Comparison of ENCODE assay signal across 10 cellular contexts in genomic region chr13:75327132-75327505, GRCh38.
A peak's percentile ranks its signal among the peaks of the same experiment; 100 is the strongest.
DNase-seq lines count a peak whose midpoint lies in the region; ATAC-seq and TF ChIP-seq lines count a peak whose summit lies in the region.
"Had no signal": no experiment of that assay in that cellular context is flagged by ENCODE, and none has a peak within 500 bp of the region (broad histone marks: within the 10 kb centered on the region; RNA-seq: fewer than 3 reads in every experiment).

No MANE protein-coding gene starts in this region.

- peak in 1 of 5 donors; percentile 28 for DNase-seq in CD8-positive, alpha-beta memory T cell
- no peak for DNase-seq in activated B cell treated with CpG ODN at 0.5 μM for 24 hours
- no peak for DNase-seq in mesenchymal stem cell
- DNase-seq in ACHN, result no peak
- DNase-seq in aorta, result no peak
- DNase-seq: activated CD4-positive, CD25-positive, alpha-beta regulatory T cell treated with anti-CD3 and anti-CD28 coated beads, Interleukin-2, amount 50 U/mL, for 72 hours had no signal

- H3K4me1 Mint-ChIP-seq in CD8-positive, alpha-beta memory T cell, result peaks cover 32 to 52% (median 51%) of the 10 kb centered on the region in 3 donors
- peaks cover 15% of the 10 kb centered on the region for H3K4me1 Mint-ChIP-seq in activated B cell treated with CpG ODN at 0.5 μM for 24 hours

- no peaks in the 10 kb centered on the region for H3K36me3 ChIP-seq in CD8-positive, alpha-beta memory T cell (ENCODE audit: insufficient read depth, low read length)
- H3K36me3 ChIP-seq in mesenchymal stem cell (ENCODE audit: control insufficient read depth in 1 of 2, insufficient read depth in 2 of 2, low read depth in 1 of 2, low read length in 2 of 2) (peaks cover 3 to 10% of the 10 kb centered on the region in 2 experiments), aorta (ENCODE audit: control insufficient read depth in 1 of 2, insufficient read depth in 2 of 2, low read length in 1 of 2) (peaks cover 0 to 2% of the 10 kb centered on the region in 2 donors)

- no peak overlapping the region for H2BK120ac ChIP-seq in mesenchymal stem cell (ENCODE audit: low read depth, low read length)

- intact Hi-C loops in activated B cell treated with CpG ODN at 0.5 μM for 24 hours (cut with micrococcal nuclease), result no loop called here
- intact Hi-C loops in aorta (cut with DNase I), result no loop called here

- H2BK15ac ChIP-seq in mesenchymal stem cell (ENCODE audit: low read depth, poor library complexity, severe bottlenecking), result no peak overlapping the region

- no peak overlapping the region for H3K18ac ChIP-seq in mesenchymal stem cell (ENCODE audit: low read depth in 1 of 2, low read length in 2 of 2)

- no peak overlapping the region for H3K4me2 ChIP-seq in mesenchymal stem cell (ENCODE audit: low read length, poor library complexity, severe bottlenecking)

- H2AK5ac ChIP-seq in mesenchymal stem cell (ENCODE audit: low read length, severe bottlenecking), result no peak overlapping the region

- H3K23ac ChIP-seq in mesenchymal stem cell (ENCODE audit: low read length in 2 of 2), result no peak overlapping the region

- H3K4ac ChIP-seq in mesenchymal stem cell (ENCODE audit: low read depth in 1 of 2, low read length in 2 of 2), result no peak overlapping the region

- CTCF ChIA-PET in CD8-positive, alpha-beta memory T cell (lab: Charles Lee), result interaction anchor here (1.0 to 2.5 kb wide), 5 partner anchors 13 to 30 kb away, joined by 3 to 8 read pairs (median 3); no protein-coding TSS in a partner anchor
- CTCF ChIA-PET in activated B cell treated with CpG ODN at 0.5 μM for 24 hours (lab: Charles Lee), result interaction anchor here (1.2 kb wide), 1 partner anchor 43 kb away, joined by 3 read pairs; no protein-coding TSS in a partner anchor

- H3K27me3 Mint-ChIP-seq in CD8-positive, alpha-beta memory T cell, result peaks cover 2 to 7% of the 10 kb centered on the region in 2 donors
- H3K27me3 Mint-ChIP-seq in activated B cell treated with CpG ODN at 0.5 μM for 24 hours, result no peaks in the 10 kb centered on the region

- H3K9ac ChIP-seq in mesenchymal stem cell (ENCODE audit: low read length), result peak overlapping the region; percentile 61

- H3K27ac ChIP-seq in CD8-positive, alpha-beta memory T cell (ENCODE audit: low read depth, low read length), result peak overlapping the region; percentile 90
- H3K27ac ChIP-seq in mesenchymal stem cell (ENCODE audit: low read length, poor library complexity, severe bottlenecking) (no peak overlapping the region), aorta (ENCODE audit: low read depth in 1 of 2, low read length in 2 of 2) (no peak overlapping the region)

- peak overlapping the region in 7 of 8 donors; percentile 82 to 97 (median 95) for H3K27ac Mint-ChIP-seq in CD8-positive, alpha-beta memory T cell
- H3K27ac Mint-ChIP-seq in activated B cell treated with CpG ODN at 0.5 μM for 24 hours, result peak overlapping the region; percentile 69

- H3K9me3 ChIP-seq in CD8-positive, alpha-beta memory T cell (ENCODE audit: low read length), result no peaks in the 10 kb centered on the region
- H3K9me3 ChIP-seq in mesenchymal stem cell (ENCODE audit: control insufficient read depth, low read length) (no peaks in the 10 kb centered on the region), aorta (ENCODE audit: control insufficient read depth, low read length) (no peaks in the 10 kb centered on the region)

- in situ Hi-C loops in ACHN (cut with HindIII; ENCODE audit: low pct_ligation_motif_present, low pct_unique_long_range_greater_than_20kb, low sequenced_read_pairs), result no loop called here

- no peak overlapping the region for H2AFZ ChIP-seq in mesenchymal stem cell (ENCODE audit: low read depth, low read length)

- H3K4me3 Mint-ChIP-seq in CD8-positive, alpha-beta memory T cell, result peak overlapping the region; percentile 85 to 94 (median 92)
- H3K4me3 Mint-ChIP-seq in activated B cell treated with CpG ODN at 0.5 μM for 24 hours, result peak overlapping the region; percentile 77
- H3K4me3 Mint-ChIP-seq: nephron had no signal

- no peak overlapping the region for H4K8ac ChIP-seq in mesenchymal stem cell (ENCODE audit: low read length)

- H3K36me3 Mint-ChIP-seq in CD8-positive, alpha-beta memory T cell, result peaks cover 0 to 4% (median 0%) of the 10 kb centered on the region in 3 donors
- H3K36me3 Mint-ChIP-seq in activated B cell treated with CpG ODN at 0.5 μM for 24 hours (ENCODE audit: low read depth), result no peaks in the 10 kb centered on the region

- no peak overlapping the region for H2BK5ac ChIP-seq in mesenchymal stem cell (ENCODE audit: low read depth, low read length, poor library complexity, severe bottlenecking)

- ATAC-seq in GM21447 (IDR thresholded peaks at IDR 0.05; ENCODE audit: unreplicated experiment) (peak; percentile 7), activated B cell treated with CpG ODN at 0.5 μM for 24 hours (ENCODE audit: low read depth) (no peak), GM18873 (IDR thresholded peaks at IDR 0.05; ENCODE audit: low FRiP score, unreplicated experiment) (no peak), aorta (ENCODE audit: low FRiP score) (no peak), GM19467 (IDR thresholded peaks at IDR 0.05; ENCODE audit: unreplicated experiment) (no peak)

- H3K4me3 ChIP-seq in CD8-positive, alpha-beta memory T cell (ENCODE audit: low read length), result peak overlapping the region; percentile 84
- H3K4me3 ChIP-seq in mesenchymal stem cell (ENCODE audit: insufficient read depth in 1 of 2, low read depth in 1 of 2, low read length in 2 of 2), result peak overlapping the region in 1 of 2 experiments; percentile 58
- no peak overlapping the region for H3K4me3 ChIP-seq in aorta (ENCODE audit: low read length in 2 of 2)

- no peak overlapping the region for H2BK12ac ChIP-seq in mesenchymal stem cell (ENCODE audit: low read length in 2 of 2)

- WGBS in mesenchymal stem cell, result 58% methylated on average over 2 of the region's 3 CpGs
- 68 to 79% methylated on average over 3 of the region's 3 CpGs for whole genome bisulfite sequencing in aorta, 2 donors

- H3K4me1 ChIP-seq in CD8-positive, alpha-beta memory T cell (ENCODE audit: insufficient read depth, low read length), result peaks cover 27% of the 10 kb centered on the region
- no peaks in the 10 kb centered on the region for H3K4me1 ChIP-seq in mesenchymal stem cell (ENCODE audit: control insufficient read depth, insufficient read depth, low read depth, low read length)
- H3K4me1 ChIP-seq in aorta (ENCODE audit: control insufficient read depth in 1 of 2, insufficient read depth in 2 of 2, low read length in 2 of 2), result no peaks in the 10 kb centered on the region

- no peak overlapping the region for H3K14ac ChIP-seq in mesenchymal stem cell (ENCODE audit: low read length in 2 of 2)

- no peaks in the 10 kb centered on the region for H3K27me3 ChIP-seq in CD8-positive, alpha-beta memory T cell (ENCODE audit: insufficient read depth, low read length, poor library complexity, severe bottlenecking)
- H3K27me3 ChIP-seq in mesenchymal stem cell (ENCODE audit: control insufficient read depth in 1 of 2, insufficient read depth in 1 of 2, low read length in 2 of 2) (no peaks in the 10 kb centered on the region), aorta (ENCODE audit: control insufficient read depth in 1 of 2, insufficient read depth in 2 of 2, low read length in 1 of 2) (no peaks in the 10 kb centered on the region)

- POLR2A ChIA-PET in CD8-positive, alpha-beta memory T cell (lab: Charles Lee), result interaction anchor here (0.6 kb wide), 1 partner anchor 1648 kb away, joined by 12 read pairs; no protein-coding TSS in a partner anchor
- POLR2A ChIA-PET in activated B cell treated with CpG ODN at 0.5 μM for 24 hours (lab: Charles Lee), result no interaction called here

- no peak for TF ChIP-seq CTCF in activated B cell treated with CpG ODN at 0.5 μM for 24 hours (IDR thresholded peaks at IDR 0.05)

- H3K9me3 Mint-ChIP-seq in CD8-positive, alpha-beta memory T cell, result no peaks in the 10 kb centered on the region
- H3K9me3 Mint-ChIP-seq in activated B cell treated with CpG ODN at 0.5 μM for 24 hours, result no peaks in the 10 kb centered on the region
- H3K9me3 Mint-ChIP-seq: nephron had no signal

- H3K79me1 ChIP-seq in mesenchymal stem cell (replicated peaks; ENCODE audit: low read length, poor library complexity, severe bottlenecking), result no peaks in the 10 kb centered on the region

- H4K91ac ChIP-seq in mesenchymal stem cell (ENCODE audit: low read length), result no peak overlapping the region
